Comparison of ENCODE assay signal across 15 cellular contexts in the genomic region with DNA sequence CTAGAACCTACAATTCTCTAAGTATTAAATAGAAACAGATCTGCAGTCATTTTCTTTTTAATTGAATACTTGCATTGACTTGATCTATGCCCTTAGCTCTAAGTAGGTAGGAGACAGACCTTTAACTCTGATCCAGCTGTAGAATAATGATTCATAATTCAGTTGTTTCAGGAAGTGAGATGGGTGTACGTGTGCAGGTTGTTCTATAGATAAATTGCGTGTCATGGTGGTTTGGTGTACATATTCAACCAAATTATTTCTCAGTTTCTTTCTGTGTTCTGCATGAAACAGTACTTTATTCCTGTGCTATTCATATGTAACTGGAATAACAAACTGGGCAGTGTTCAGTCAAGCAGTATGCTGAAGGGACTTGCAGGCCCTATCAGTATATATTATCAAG. TPM values are rescaled to one million over a fixed set of nuclear protein-coding genes. Genes with fewer than 3 reads are reported as not detected.
DNase-seq lines count a peak whose midpoint lies in the region; ATAC-seq, FAIRE-seq and TF ChIP-seq lines count a peak whose summit lies in the region.
"Had no signal": no experiment of that assay in that cellular context is flagged by ENCODE, and none has a peak within 500 bp of the region (broad histone marks: within the 10 kb centered on the region; RNA-seq: fewer than 3 reads in every experiment).

No MANE protein-coding gene starts in this region.

- H3K36me3 ChIP-seq in SJCRH30: no peaks in the 10 kb centered on the region
- H3K36me3 ChIP-seq: gastrocnemius medialis, ovary had no signal

- peak; percentile 27 for ATAC-seq in GM19324 (IDR thresholded peaks at IDR 0.05; ENCODE audit: low FRiP score, unreplicated experiment)
- peak; percentile 41 for ATAC-seq in HG02798 (IDR thresholded peaks at IDR 0.05; ENCODE audit: poor library complexity, unreplicated experiment)
- peak; percentile 43 for ATAC-seq in HG03565 (IDR thresholded peaks at IDR 0.05; ENCODE audit: unreplicated experiment)
- no peak for ATAC-seq in GM19455 (IDR thresholded peaks at IDR 0.05; ENCODE audit: unreplicated experiment)
- ATAC-seq: gastrocnemius medialis, left lung had no signal

- H3K27me3 ChIP-seq in SJCRH30: no peaks in the 10 kb centered on the region
- H3K27me3 ChIP-seq: gastrocnemius medialis, left lung, ovary, testis had no signal

- no peak for TF ChIP-seq POLR2A in GM12892 (IDR thresholded peaks at IDR 0.05; ENCODE audit: low read depth, low read length)

- no peak for DNase-seq in GM12892 (ENCODE audit: insufficient read length)
- DNase-seq in epidermal melanocyte (ENCODE audit: insufficient read length, low spot score): no peak
- DNase-seq in activated effector memory CD4-positive, alpha-beta T cell treated with anti-CD3 and anti-CD28 coated beads, Interleukin-2, amount 50 U/mL, for 16 hours: no peak
- DNase-seq in SJCRH30: no peak
- DNase-seq: gastrocnemius medialis, left lung, NCI-H1105 treated with DMSO at 0.1 percent for 48 hours, ovary, testis had no signal

- no peak overlapping the region for H3K4me3 ChIP-seq in SJCRH30
- H3K4me3 ChIP-seq: gastrocnemius medialis, left lung, ovary, testis had no signal

- no peak overlapping the region for H3K27ac ChIP-seq in SJCRH30
- H3K27ac ChIP-seq: C4-2B, gastrocnemius medialis, left lung, ovary, testis had no signal

- peak; percentile 84 for FAIRE-seq in GM12892 (lab: Jason Lieb, UNC)
- FAIRE-seq: colon had no signal

- H3K9me3 ChIP-seq in SJCRH30 (replicated peaks): no peaks in the 10 kb centered on the region
- H3K9me3 ChIP-seq: gastrocnemius medialis, testis had no signal

- H3K4me1 ChIP-seq in SJCRH30: no peaks in the 10 kb centered on the region
- H3K4me1 ChIP-seq: gastrocnemius medialis, left lung, testis had no signal

RNA-seq across cellular contexts. Expression of gene CD226, which starts 34.3 kb away (rescaled TPM):
- polyA plus RNA-seq in GM12892 (2012; ENCODE audit: missing spikeins): 89.6 TPM
- total RNA-seq in SJCRH30 (2014; rRNA removed; shearing (Covaris generic)): 0.10 TPM in 1 of 2 replicates, not detected in the other
